Comparison of ENCODE assay signal across 8 cellular contexts in genomic region chr17:63838586-63839184, GRCh38. TPM values are rescaled to one million over a fixed set of nuclear protein-coding genes. Genes with fewer than 3 reads are reported as not detected.
DNase-seq lines count a peak whose midpoint lies in the region; ATAC-seq and TF ChIP-seq lines count a peak whose summit lies in the region.

No MANE protein-coding gene starts in this region.

- ATAC-seq in lung (ENCODE audit: insufficient read depth, low FRiP score) (no peak), upper lobe of right lung (peak; percentile 53)

- intact Hi-C loops in upper lobe of right lung (cut with DNase I) = no loop called here

- H3K4me1 ChIP-seq in lung (ENCODE audit: control insufficient read depth in 2 of 2, insufficient read depth in 2 of 2, low read length in 2 of 2) (peaks cover 17 to 32% of the 10 kb centered on the region in 2 donors), upper lobe of right lung (peaks cover 49% of the 10 kb centered on the region)

- no peak overlapping the region for H3K4me3 ChIP-seq in choroid plexus epithelial cell (ENCODE audit: low read depth, low read length)
- no peak overlapping the region for H3K4me3 ChIP-seq in lung
- H3K4me3 ChIP-seq in upper lobe of right lung = peak overlapping the region; percentile 88
- H3K4me3 ChIP-seq in brain microvascular endothelial cell (ENCODE audit: low read depth, low read length) = no peak overlapping the region

- H3K27ac ChIP-seq in lung (ENCODE audit: low read depth in 1 of 2, low read length in 1 of 2) (peak overlapping the region; percentile 63 to 78), upper lobe of right lung (peak overlapping the region; percentile 94), brain microvascular endothelial cell (no peak overlapping the region)

- H3K36me3 ChIP-seq in lung (ENCODE audit: control insufficient read depth in 2 of 2, insufficient read depth in 2 of 2, low read length in 2 of 2) (peaks cover 6 to 32% of the 10 kb centered on the region in 2 donors), upper lobe of right lung (peaks cover 38% of the 10 kb centered on the region), brain microvascular endothelial cell (replicated peaks) (peaks cover 19% of the 10 kb centered on the region)

- in situ Hi-C loops in brain microvascular endothelial cell (cut with HindIII; ENCODE audit: low pct_ligation_motif_present, low sequenced_read_pairs) = no loop called here

- TF ChIP-seq CTCF in choroid plexus epithelial cell (conservative IDR thresholded peaks at IDR 0.05; ENCODE audit: low read depth, low read length) = no peak
- no peak for TF ChIP-seq CTCF in lung (IDR thresholded peaks at IDR 0.05; ENCODE audit: control extremely low read depth, extremely low read depth)
- TF ChIP-seq CTCF in upper lobe of right lung (IDR thresholded peaks at IDR 0.05) = no peak
- TF ChIP-seq CTCF in brain microvascular endothelial cell (IDR thresholded peaks at IDR 0.05; ENCODE audit: low read depth, low read length, missing control alignments) = no peak

- H3K27me3 ChIP-seq in lung (ENCODE audit: control insufficient read depth, insufficient read depth) (no peaks in the 10 kb centered on the region), upper lobe of right lung (no peaks in the 10 kb centered on the region), brain microvascular endothelial cell (replicated peaks) (no peaks in the 10 kb centered on the region)

- DNase-seq in C1 segment of cervical spinal cord (lab: John Stamatoyannopoulos, UW) (peak; percentile 36 to 98 (median 84)), LHCN-M2 (ENCODE audit: low read depth) (peak; percentile 20), choroid plexus epithelial cell (ENCODE audit: low read depth) (peak; percentile 77), lung (ENCODE audit: low spot score) (peak; percentile 90), upper lobe of right lung (peak; percentile 94), 8988T (no peak), brain microvascular endothelial cell (no peak)
- no peak for DNase-seq in stimulated activated naive CD4-positive, alpha-beta T cell treated with Interleukin-2 at 50 U/mL for 16 hours (lab: John Stamatoyannopoulos, UW)

- WGBS in lung, 2 donors = 26 to 40% methylated on average over 7 of the region's 7 CpGs

- H3K9me3 ChIP-seq in lung (ENCODE audit: control insufficient read depth in 2 of 2, insufficient read depth in 1 of 2, low read length in 1 of 2) (no peaks in the 10 kb centered on the region), upper lobe of right lung (no peaks in the 10 kb centered on the region)

RNA-seq across cellular contexts. Expression of gene SMARCD2, which starts 3.8 kb away (rescaled TPM):
- total RNA-seq in LHCN-M2 (2014; rRNA removed) (94.3 and 94.5 TPM in 2 replicates), lung (100 to 1,000 TPM in 1 of 2 donors, 10 to 100 TPM in 1; 82.4 to 109 TPM), upper lobe of right lung (74.6 TPM)
- polyA plus RNA-seq in LHCN-M2 (2012) = 41.4 TPM
- polyA plus RNA-seq in lung = 10 to 100 TPM; 64.9 to 67.7 TPM

RNA-seq across cellular contexts. Expression of gene FTSJ3, which starts 11.2 kb away (rescaled TPM):
- 39.1 and 44.3 TPM in 2 replicates for total RNA-seq in LHCN-M2 (2014; rRNA removed)
- polyA plus RNA-seq in LHCN-M2 (2012) = 29.7 TPM
- 10 to 100 TPM; 29.2 to 39.8 TPM for total RNA-seq in lung
- 10 to 100 TPM; 15.4 to 30.0 TPM for polyA plus RNA-seq in lung
- total RNA-seq in upper lobe of right lung = 39.4 TPM

RNA-seq across cellular contexts. Expression of gene PSMC5, which starts 11.5 kb away (rescaled TPM):
- 51.4 and 71.6 TPM in 2 replicates for total RNA-seq in LHCN-M2 (2014; rRNA removed)
- polyA plus RNA-seq in LHCN-M2 (2012) = 189 TPM
- total RNA-seq in lung = 100 to 1,000 TPM in 1 of 2 donors, 10 to 100 TPM in 1; 46.1 to 124 TPM
- 100 to 1,000 TPM; 154 to 177 TPM for polyA plus RNA-seq in lung
- total RNA-seq in upper lobe of right lung = 105 TPM

RNA-seq across cellular contexts. Expression of gene CSH2, which starts 34.8 kb away (rescaled TPM):
- total RNA-seq in LHCN-M2 (2014; rRNA removed) (not detected in 2 replicates), lung (not detected), upper lobe of right lung (not detected)
- not detected for polyA plus RNA-seq in LHCN-M2 (2012)
- polyA plus RNA-seq in lung = not detected

RNA-seq across cellular contexts. Expression of gene GH2, which starts 43.1 kb away (rescaled TPM):
- total RNA-seq in LHCN-M2 (2014; rRNA removed) (not detected in 2 replicates), lung (not detected), upper lobe of right lung (not detected)
- polyA plus RNA-seq in LHCN-M2 (2012) = not detected
- not detected for polyA plus RNA-seq in lung

Comparison
In these comparisons a context has a peak if more than half of its experiments do, and no peak if none do; other contexts are left out.
1. DNase-seq: peak in C1 segment of cervical spinal cord (14 of 14), LHCN-M2 (single experiment), choroid plexus epithelial cell (single experiment), lung (single experiment) and upper lobe of right lung (single experiment); none in stimulated activated naive CD4-positive, alpha-beta T cell treated with Interleukin-2 at 50 U/mL for 16 hours (single experiment), 8988T (single experiment) and brain microvascular endothelial cell (single experiment).